1 cellular context compared by ENCODE assay signal in genomic region chr7:24755096-24755495, GRCh38.
TF ChIP-seq lines count a peak whose summit lies in the region.

No MANE protein-coding gene starts in this region.

TF ChIP-seq in HepG2, 621 proteins besides CTCF, POLR2A, EP300 and RAD21 (continued from another document):
- TF ChIP-seq AKNA (CRISPR knock-in tag; IDR thresholded peaks at IDR 0.05; ENCODE audit: borderline replicate concordance) = no peak
- TF ChIP-seq ARID3A (IDR thresholded peaks at IDR 0.05; ENCODE audit: low read depth, low read length) = no peak
- TF ChIP-seq E2F1 (CRISPR knock-in tag; IDR thresholded peaks at IDR 0.05) = no peak
- no peak for TF ChIP-seq SMARCE1 (IDR thresholded peaks at IDR 0.05; ENCODE audit: borderline replicate concordance)
